Comparison of ENCODE assay signal across 11 cellular contexts in the genomic region with DNA sequence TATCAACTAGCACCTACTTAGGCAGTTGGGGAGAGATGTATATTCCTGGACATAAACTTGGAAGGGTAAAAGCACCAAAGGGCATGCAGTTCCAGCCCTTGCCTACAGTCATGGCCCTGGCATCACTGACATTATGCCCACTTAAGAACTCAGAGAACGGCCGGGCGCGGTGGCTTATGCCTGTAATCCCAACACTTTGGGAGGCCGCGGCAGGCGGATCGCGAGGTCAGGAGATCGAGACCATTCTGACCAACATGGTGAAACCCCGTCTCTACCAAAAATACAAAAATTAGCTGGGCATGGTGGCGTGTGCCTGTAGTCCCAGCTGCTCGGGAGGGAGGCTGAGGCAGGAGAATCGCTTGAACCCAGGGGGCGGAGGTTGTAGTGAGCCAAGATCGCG. TPM values are rescaled to one million over a fixed set of nuclear protein-coding genes. Genes with fewer than 3 reads are reported as not detected.
DNase-seq lines count a peak whose midpoint lies in the region; ATAC-seq and TF ChIP-seq lines count a peak whose summit lies in the region.
"Not testable (repeated sequence)": the region's sequence is repeated elsewhere in the genome, so short reads cannot be mapped to it uniquely, and the experiment has no call there.
"Had no signal": no experiment of that assay in that cellular context is flagged by ENCODE, and none has a peak within 500 bp of the region (broad histone marks: within the 10 kb centered on the region; RNA-seq: fewer than 3 reads in every experiment).

No MANE protein-coding gene starts in this region.

- H3K4me3 ChIP-seq in Caco-2 (ENCODE audit: low read depth, low read length); RWPE2 (ENCODE audit: severe bottlenecking); stomach smooth muscle (ENCODE audit: low read length in 2 of 2): not testable (repeated sequence)

- H3K4me1 Mint-ChIP-seq in Caco-2 (ENCODE audit: low read depth, unreplicated experiment) (peaks cover 21% of the 10 kb centered on the region), endothelial cell (ENCODE audit: unreplicated experiment) (peaks cover 54% of the 10 kb centered on the region), natural killer cell (peaks cover 17 to 24% of the 10 kb centered on the region in 2 donors)
- H3K4me1 Mint-ChIP-seq in activated T-helper 2 cell treated with anti-CD3 and anti-CD28 coated beads, Interferon-gamma antibody, Interleukin-2, Interleukin-4, amounts not matched to agents 10 μg/mL and 5 μg/mL and 100 μg/mL, durations not matched to agents 14 hours and 24 hours and 36 hours (ENCODE audit: low read depth) = peaks cover 59% of the 10 kb centered on the region

- not testable (repeated sequence) for ATAC-seq in RWPE2 (ENCODE audit: low read depth); natural killer cell

- CTCF ChIA-PET in Caco-2 (lab: Charles Lee) = not testable (repeated sequence)

- not testable (repeated sequence) for H3K9me3 ChIP-seq in Caco-2; RWPE2 (ENCODE audit: severe bottlenecking); stomach smooth muscle (ENCODE audit: control insufficient read depth in 2 of 2, low read length in 2 of 2)

- not testable (repeated sequence) for H3K9me3 Mint-ChIP-seq in Caco-2 (ENCODE audit: unreplicated experiment); activated T-helper 2 cell treated with anti-CD3 and anti-CD28 coated beads, Interferon-gamma antibody, Interleukin-2, Interleukin-4, amounts not matched to agents 10 μg/mL and 5 μg/mL and 100 μg/mL, durations not matched to agents 14 hours and 24 hours and 36 hours; endothelial cell (ENCODE audit: unreplicated experiment); natural killer cell

- not testable (repeated sequence) for BruUV-seq in Caco-2 (replicated peaks; lab: Mats Ljungman, UMichigan)

- not testable (repeated sequence) for TF ChIP-seq CTCF in Caco-2 (IDR thresholded peaks at IDR 0.05; ENCODE audit: insufficient read depth in 1 of 2, low read depth in 1 of 2, low read length in 1 of 2, severe bottlenecking in 1 of 2, unreplicated experiment in 1 of 2); RWPE2 (IDR thresholded peaks at IDR 0.05; ENCODE audit: poor library complexity, severe bottlenecking); endothelial cell (IDR thresholded peaks at IDR 0.05; ENCODE audit: unreplicated experiment); natural killer cell (IDR thresholded peaks at IDR 0.05)

- H3K27ac Mint-ChIP-seq in Caco-2 (ENCODE audit: unreplicated experiment) = not testable (repeated sequence)
- peak overlapping the region; percentile 98 for H3K27ac Mint-ChIP-seq in activated T-helper 2 cell treated with anti-CD3 and anti-CD28 coated beads, Interferon-gamma antibody, Interleukin-2, Interleukin-4, amounts not matched to agents 10 μg/mL and 5 μg/mL and 100 μg/mL, durations not matched to agents 14 hours and 24 hours and 36 hours
- H3K27ac Mint-ChIP-seq in endothelial cell (ENCODE audit: unreplicated experiment) = peak overlapping the region; percentile 90
- peak overlapping the region; percentile 98 to 100 for H3K27ac Mint-ChIP-seq in natural killer cell

- H3K9ac ChIP-seq in stomach smooth muscle (ENCODE audit: low read length in 2 of 2) = not testable (repeated sequence)

- H3K4me1 ChIP-seq in Caco-2 = peaks cover 25% of the 10 kb centered on the region
- H3K4me1 ChIP-seq in RWPE2 (ENCODE audit: insufficient read depth, poor library complexity, severe bottlenecking) = peaks cover 22% of the 10 kb centered on the region
- H3K4me1 ChIP-seq in stomach smooth muscle (ENCODE audit: control insufficient read depth, insufficient read depth, low read length) = peaks cover 18% of the 10 kb centered on the region

- intact Hi-C loops in Caco-2 (cut with micrococcal nuclease; ENCODE audit: unreplicated experiment); activated T-helper 2 cell treated with anti-CD3 and anti-CD28 coated beads, Interferon-gamma antibody, Interleukin-2, Interleukin-4, amounts not matched to agents 10 μg/mL and 5 μg/mL and 100 μg/mL, durations not matched to agents 14 hours and 24 hours and 36 hours (cut with micrococcal nuclease); natural killer cell (cut with micrococcal nuclease): not testable (repeated sequence)

- H3K27ac ChIP-seq in RWPE2 (ENCODE audit: poor library complexity, severe bottlenecking) = not testable (repeated sequence)
- peak overlapping the region; percentile 92 for H3K27ac ChIP-seq in stomach smooth muscle (ENCODE audit: low read length)

- not testable (repeated sequence) for H3K27me3 Mint-ChIP-seq in Caco-2 (ENCODE audit: insufficient read depth, unreplicated experiment); activated T-helper 2 cell treated with anti-CD3 and anti-CD28 coated beads, Interferon-gamma antibody, Interleukin-2, Interleukin-4, amounts not matched to agents 10 μg/mL and 5 μg/mL and 100 μg/mL, durations not matched to agents 14 hours and 24 hours and 36 hours (ENCODE audit: low read depth); endothelial cell (ENCODE audit: unreplicated experiment); natural killer cell (ENCODE audit: low read depth in 2 of 2)

- POLR2A ChIA-PET in Caco-2 (lab: Charles Lee) = not testable (repeated sequence)

- H3K4me3 Mint-ChIP-seq in Caco-2 (ENCODE audit: unreplicated experiment) (peak overlapping the region; percentile 99), endothelial cell (ENCODE audit: unreplicated experiment) (peak overlapping the region; percentile 94), natural killer cell (peak overlapping the region; percentile 100)
- peak overlapping the region; percentile 93 for H3K4me3 Mint-ChIP-seq in activated T-helper 2 cell treated with anti-CD3 and anti-CD28 coated beads, Interferon-gamma antibody, Interleukin-2, Interleukin-4, amounts not matched to agents 10 μg/mL and 5 μg/mL and 100 μg/mL, durations not matched to agents 14 hours and 24 hours and 36 hours (ENCODE audit: low read depth)

- DNase-seq in Caco-2; activated T-helper 2 cell treated with anti-CD3 and anti-CD28 coated beads, Interferon-gamma antibody, Interleukin-2, Interleukin-4, amounts not matched to agents 10 μg/mL and 5 μg/mL and 100 μg/mL, durations not matched to agents 14 hours and 24 hours and 36 hours (ENCODE audit: low spot score); endothelial cell (ENCODE audit: low spot score); natural killer cell: not testable (repeated sequence)
- peak; percentile 59 for DNase-seq in RWPE2 (ENCODE audit: low spot score)
- DNase-seq in activated CD8-positive, alpha-beta memory T cell treated with anti-CD3 and anti-CD28 coated beads for 24 hours = peak; percentile 33

- H3K36me3 Mint-ChIP-seq in Caco-2 (ENCODE audit: insufficient read depth, unreplicated experiment); natural killer cell: not testable (repeated sequence)
- peaks cover 16% of the 10 kb centered on the region for H3K36me3 Mint-ChIP-seq in activated T-helper 2 cell treated with anti-CD3 and anti-CD28 coated beads, Interferon-gamma antibody, Interleukin-2, Interleukin-4, amounts not matched to agents 10 μg/mL and 5 μg/mL and 100 μg/mL, durations not matched to agents 14 hours and 24 hours and 36 hours (ENCODE audit: low read depth)
- peaks cover 25% of the 10 kb centered on the region for H3K36me3 Mint-ChIP-seq in endothelial cell (ENCODE audit: low read depth, unreplicated experiment)

- not testable (repeated sequence) for H3K36me3 ChIP-seq in Caco-2 (ENCODE audit: control insufficient read depth, insufficient read depth, low read length); RWPE2 (ENCODE audit: low read depth); stomach smooth muscle (ENCODE audit: control insufficient read depth in 2 of 2, insufficient read depth in 2 of 2, low read length in 2 of 2)

- not testable (repeated sequence) for H3K27me3 ChIP-seq in Caco-2 (replicated peaks; ENCODE audit: control insufficient read depth, insufficient read depth, low read length); RWPE2 (ENCODE audit: insufficient read depth, poor library complexity, severe bottlenecking); stomach smooth muscle (ENCODE audit: control insufficient read depth in 1 of 2, insufficient read depth in 2 of 2, low read length in 2 of 2)

RNA-seq across cellular contexts. Expression of a gene that starts 1.1 kb away (rescaled TPM):
- 12.5 and 14.1 TPM in 2 replicates for total RNA-seq in Caco-2 (2022)
- 29.8 and 35.8 TPM in 2 replicates for total RNA-seq in activated T-helper 2 cell treated with anti-CD3 and anti-CD28 coated beads, Interferon-gamma antibody, Interleukin-2, Interleukin-4, amounts not matched to agents 10 μg/mL and 5 μg/mL and 100 μg/mL, durations not matched to agents 14 hours and 24 hours and 36 hours
- total RNA-seq in endothelial cell (ENCODE audit: unreplicated experiment) = 69.6 TPM
- total RNA-seq in natural killer cell = 1 to 10 TPM; 2.9 to 4.9 (median 3.6) TPM

RNA-seq across cellular contexts. Expression of a gene that starts 22.1 kb away (rescaled TPM):
- total RNA-seq in Caco-2 (2022) (not detected in 2 replicates), endothelial cell (ENCODE audit: unreplicated experiment) (565 TPM), natural killer cell (under 1 TPM in 1 of 3 donors, not detected in 2; 0.48 TPM)
- total RNA-seq in activated T-helper 2 cell treated with anti-CD3 and anti-CD28 coated beads, Interferon-gamma antibody, Interleukin-2, Interleukin-4, amounts not matched to agents 10 μg/mL and 5 μg/mL and 100 μg/mL, durations not matched to agents 14 hours and 24 hours and 36 hours = 1.0 and 1.7 TPM in 2 replicates

RNA-seq across cellular contexts. Expression of a gene that starts 30.4 kb away (rescaled TPM):
- total RNA-seq in Caco-2 (2022) = not detected in 2 replicates
- total RNA-seq in activated T-helper 2 cell treated with anti-CD3 and anti-CD28 coated beads, Interferon-gamma antibody, Interleukin-2, Interleukin-4, amounts not matched to agents 10 μg/mL and 5 μg/mL and 100 μg/mL, durations not matched to agents 14 hours and 24 hours and 36 hours = 0.23 and 0.25 TPM in 2 replicates
- total RNA-seq in endothelial cell (ENCODE audit: unreplicated experiment) = not detected
- not detected for total RNA-seq in natural killer cell
- total RNA-seq: H1, PC-3, Right ventricle myocardium inferior, SJCRH30 had no signal

RNA-seq across cellular contexts. Expression of a gene that starts 36.5 kb away (rescaled TPM):
- total RNA-seq in Caco-2 (2022) = 10.1 and 10.2 TPM in 2 replicates
- 4.7 and 4.8 TPM in 2 replicates for total RNA-seq in activated T-helper 2 cell treated with anti-CD3 and anti-CD28 coated beads, Interferon-gamma antibody, Interleukin-2, Interleukin-4, amounts not matched to agents 10 μg/mL and 5 μg/mL and 100 μg/mL, durations not matched to agents 14 hours and 24 hours and 36 hours
- 7.6 TPM for total RNA-seq in endothelial cell (ENCODE audit: unreplicated experiment)
- 1 to 10 TPM; 1.6 to 2.9 (median 2.7) TPM for total RNA-seq in natural killer cell

RNA-seq across cellular contexts. Expression of a gene that starts 42.1 kb away (rescaled TPM):
- total RNA-seq in Caco-2 (2022) (not detected in 2 replicates), endothelial cell (ENCODE audit: unreplicated experiment) (69.1 TPM), natural killer cell (10 to 100 TPM; 95.5 to 98.9 (median 96.6) TPM)
- 167 and 169 TPM in 2 replicates for total RNA-seq in activated T-helper 2 cell treated with anti-CD3 and anti-CD28 coated beads, Interferon-gamma antibody, Interleukin-2, Interleukin-4, amounts not matched to agents 10 μg/mL and 5 μg/mL and 100 μg/mL, durations not matched to agents 14 hours and 24 hours and 36 hours

Comparison
In these comparisons a context has a peak if more than half of its experiments do, and no peak if none do; other contexts are left out.
1. RNA of a gene that starts 22.1 kb away (total RNA-seq): 565 TPM in endothelial cell (single experiment); 1.0 to 1.7 TPM in activated T-helper 2 cell treated with anti-CD3 and anti-CD28 coated beads, Interferon-gamma antibody, Interleukin-2, Interleukin-4, amounts not matched to agents 10 μg/mL and 5 μg/mL and 100 μg/mL, durations not matched to agents 14 hours and 24 hours and 36 hours, 0.48 TPM in natural killer cell and not detected in Caco-2; every median in the first group is over 100 times any median in the second.
2. Peak in every context shown above with its lines, with median percentiles within 50 percentile points of each other: H3K4me3 Mint-ChIP-seq.